8 cellular contexts compared by ENCODE assay signal in the genomic region with DNA sequence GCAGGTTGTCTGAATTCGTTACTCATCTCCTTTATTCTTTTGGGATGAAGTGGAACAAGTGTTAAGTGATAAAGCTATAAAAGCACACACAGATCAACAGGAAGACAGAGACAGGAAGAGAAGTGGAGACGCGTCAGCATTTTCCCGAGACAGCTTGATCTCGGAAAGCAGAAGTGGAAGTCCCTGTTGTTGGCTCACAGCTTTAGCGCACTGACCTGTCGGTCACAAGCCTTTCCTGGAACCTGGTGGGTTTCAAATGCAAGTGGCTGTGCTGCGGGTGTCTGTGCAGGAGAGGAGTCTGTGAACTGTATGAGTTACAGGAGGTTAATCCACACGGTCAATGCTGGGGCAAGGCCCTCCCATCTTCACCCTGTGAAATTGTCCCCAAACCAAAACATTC.
DNase-seq lines count a peak whose midpoint lies in the region; ATAC-seq and TF ChIP-seq lines count a peak whose summit lies in the region.

No MANE protein-coding gene starts in this region.

- peak; percentile 59 for DNase-seq in Karpas-422
- DNase-seq in ascending aorta (ENCODE audit: low spot score in 2 of 2) = peak; percentile 26 to 77
- DNase-seq in mesothelial cell of epicardium (ENCODE audit: low spot score in 2 of 2, unreplicated experiment in 2 of 2) = no peak
- DNase-seq in SW480 (ENCODE audit: low spot score) = no peak
- no peak for DNase-seq in NCI-H1694 treated with DMSO at 0.1 percent for 48 hours (lab: John Stamatoyannopoulos, UW)
- no peak for DNase-seq in NK-92 treated with Interleukin-12 subunit alpha and Interleukin-12 subunit beta, amount 100 ng/mL, for 24 hours (lab: John Stamatoyannopoulos, UW)

- H3K79me2 ChIP-seq in Karpas-422 (ENCODE audit: low read length) = no peaks in the 10 kb centered on the region

- no peaks in the 10 kb centered on the region for H4K20me1 ChIP-seq in Karpas-422 (ENCODE audit: insufficient read depth, low read depth, low read length)

- H3K4me1 Mint-ChIP-seq in mesothelial cell of epicardium = peaks cover 83% of the 10 kb centered on the region

- H3K9me3 ChIP-seq in Karpas-422 (ENCODE audit: low read length) (no peaks in the 10 kb centered on the region), ascending aorta (no peaks in the 10 kb centered on the region)

- H3K4me3 ChIP-seq in Karpas-422 (ENCODE audit: low read length) = no peak overlapping the region
- H3K4me3 ChIP-seq in ascending aorta = no peak overlapping the region

- no peak overlapping the region for H3K27ac ChIP-seq in Karpas-422 (ENCODE audit: low read length)
- no peak overlapping the region for H3K27ac ChIP-seq in ascending aorta

- peaks cover 8% of the 10 kb centered on the region for H3K4me1 ChIP-seq in Karpas-422 (ENCODE audit: low read length)
- H3K4me1 ChIP-seq in ascending aorta = no peaks in the 10 kb centered on the region

- H3K4me3 Mint-ChIP-seq in mesothelial cell of epicardium = no peak overlapping the region

- intact Hi-C loops in ascending aorta (cut with DNase I) = no loop called here

- no peaks in the 10 kb centered on the region for H3K36me3 Mint-ChIP-seq in mesothelial cell of epicardium

- H3K27me3 ChIP-seq in Karpas-422 (ENCODE audit: low read length) (no peaks in the 10 kb centered on the region), ascending aorta (no peaks in the 10 kb centered on the region)

- H3K27ac Mint-ChIP-seq in mesothelial cell of epicardium = peak overlapping the region; percentile 90

- H3K4me2 ChIP-seq in Karpas-422 (ENCODE audit: low read depth, low read length, poor library complexity, severe bottlenecking) = peak overlapping the region; percentile 20

- no peaks in the 10 kb centered on the region for H3K27me3 Mint-ChIP-seq in mesothelial cell of epicardium (ENCODE audit: low read depth)

- H3K9me2 ChIP-seq in Karpas-422 (replicated peaks; ENCODE audit: insufficient read depth, low read length) = no peaks in the 10 kb centered on the region

- peak overlapping the region; percentile 51; the same call in 1 of the 2 replicates for H2AFZ ChIP-seq in Karpas-422 (ENCODE audit: low read length)

- peak; percentile 88 for ATAC-seq in GM18498 (IDR thresholded peaks at IDR 0.05; ENCODE audit: unreplicated experiment)
- peak; percentile 96 for ATAC-seq in GM21529 (IDR thresholded peaks at IDR 0.05; ENCODE audit: unreplicated experiment)

- peaks cover 3% of the 10 kb centered on the region for H3K9me3 Mint-ChIP-seq in mesothelial cell of epicardium

- H3K36me3 ChIP-seq in Karpas-422 (ENCODE audit: insufficient read depth, low read length) (no peaks in the 10 kb centered on the region), ascending aorta (no peaks in the 10 kb centered on the region)

- TF ChIP-seq CTCF in ascending aorta (IDR thresholded peaks at IDR 0.05) (no peak), mesothelial cell of epicardium (IDR thresholded peaks at IDR 0.05; ENCODE audit: unreplicated experiment) (no peak)

- H3K9ac ChIP-seq in Karpas-422 (ENCODE audit: low read length) = no peak overlapping the region

Comparison
In these comparisons a context has a peak if more than half of its experiments do, and no peak if none do; other contexts are left out.
1. DNase-seq: peak in Karpas-422 (single experiment) and ascending aorta (2 of 2); none in mesothelial cell of epicardium (0 of 2), SW480 (single experiment), NCI-H1694 treated with DMSO at 0.1 percent for 48 hours (single experiment) and NK-92 treated with Interleukin-12 subunit alpha and Interleukin-12 subunit beta, amount 100 ng/mL, for 24 hours (single experiment).